Comparison of ENCODE assay signal across 10 cellular contexts in genomic region chr5:41842777-41843176, GRCh38. TPM values are rescaled to one million over a fixed set of nuclear protein-coding genes. Genes with fewer than 3 reads are reported as not detected.
A peak's percentile ranks its signal among the peaks of the same experiment; 100 is the strongest.
DNase-seq lines count a peak whose midpoint lies in the region; ATAC-seq lines count a peak whose summit lies in the region.
"Had no signal": no experiment of that assay in that cellular context is flagged by ENCODE, and none has a peak within 500 bp of the region (broad histone marks: within the 10 kb centered on the region; RNA-seq: fewer than 3 reads in every experiment).

No MANE protein-coding gene starts in this region.

- no peak overlapping the region for H3K27ac Mint-ChIP-seq in activated CD4-positive, alpha-beta T cell treated with anti-CD3 and anti-CD28 coated beads, Interleukin-2, amount 10 ng/mL, durations not matched to agents 7 days and 5 days
- H3K27ac Mint-ChIP-seq: memory B cell had no signal

- CTCF ChIA-PET in activated CD4-positive, alpha-beta T cell treated with anti-CD3 and anti-CD28 coated beads, Interleukin-2, amount 10 ng/mL, durations not matched to agents 7 days and 5 days (lab: Charles Lee), result interaction anchor here (1.0 to 1.9 kb wide), 5 partner anchors 12 to 83 kb away, joined by 3 to 7 read pairs (median 4); partner anchors contain the start of gene FBXO4

- H3K4me1 Mint-ChIP-seq in activated CD4-positive, alpha-beta T cell treated with anti-CD3 and anti-CD28 coated beads, Interleukin-2, amount 10 ng/mL, durations not matched to agents 7 days and 5 days, result no peaks in the 10 kb centered on the region

- no peaks in the 10 kb centered on the region for H3K9me3 Mint-ChIP-seq in activated CD4-positive, alpha-beta T cell treated with anti-CD3 and anti-CD28 coated beads, Interleukin-2, amount 10 ng/mL, durations not matched to agents 7 days and 5 days
- H3K9me3 Mint-ChIP-seq: memory B cell had no signal

- ATAC-seq in GM18511 (IDR thresholded peaks at IDR 0.05; ENCODE audit: unreplicated experiment), result peak; percentile 92
- peak; percentile 78 for ATAC-seq in GM19467 (IDR thresholded peaks at IDR 0.05; ENCODE audit: unreplicated experiment)
- ATAC-seq in HG02938 (IDR thresholded peaks at IDR 0.05; ENCODE audit: unreplicated experiment), result peak; percentile 89
- peak; percentile 89 for ATAC-seq in HG03565 (IDR thresholded peaks at IDR 0.05; ENCODE audit: unreplicated experiment)

- no peak overlapping the region for H3K4me3 Mint-ChIP-seq in activated CD4-positive, alpha-beta T cell treated with anti-CD3 and anti-CD28 coated beads, Interleukin-2, amount 10 ng/mL, durations not matched to agents 7 days and 5 days
- H3K4me3 Mint-ChIP-seq: memory B cell had no signal

- POLR2A ChIA-PET in activated CD4-positive, alpha-beta T cell treated with anti-CD3 and anti-CD28 coated beads, Interleukin-2, amount 10 ng/mL, durations not matched to agents 7 days and 5 days (lab: Charles Lee), result no interaction called here

- peaks cover 36% of the 10 kb centered on the region for H3K36me3 Mint-ChIP-seq in activated CD4-positive, alpha-beta T cell treated with anti-CD3 and anti-CD28 coated beads, Interleukin-2, amount 10 ng/mL, durations not matched to agents 7 days and 5 days (ENCODE audit: low read depth)

- no peak for DNase-seq in activated CD4-positive, alpha-beta T cell treated with anti-CD3 and anti-CD28 coated beads, Interleukin-2, amount 10 ng/mL, durations not matched to agents 7 days and 5 days
- no peak for DNase-seq in posterior vena cava (ENCODE audit: low spot score)
- no peak for DNase-seq in NCI-H2227 (lab: John Stamatoyannopoulos, UW; ENCODE audit: unreplicated experiment)
- no peak for DNase-seq in NCI-H524 treated with DMSO at 0.1 percent for 48 hours (lab: John Stamatoyannopoulos, UW)
- DNase-seq: T-helper 9 cell had no signal

- intact Hi-C loops in posterior vena cava (cut with DNase I), result no loop called here

- no peaks in the 10 kb centered on the region for H3K27me3 Mint-ChIP-seq in activated CD4-positive, alpha-beta T cell treated with anti-CD3 and anti-CD28 coated beads, Interleukin-2, amount 10 ng/mL, durations not matched to agents 7 days and 5 days
- H3K27me3 Mint-ChIP-seq: memory B cell had no signal

RNA-seq across cellular contexts. Expression of gene OXCT1, which starts 27.4 kb away (rescaled TPM):
- 10 to 100 TPM; 58.7 to 59.9 TPM for total RNA-seq in activated CD4-positive, alpha-beta T cell treated with anti-CD3 and anti-CD28 coated beads, Interleukin-2, amount 10 ng/mL, durations not matched to agents 7 days and 5 days
- 10 to 100 TPM; 44.0 to 44.2 TPM for total RNA-seq in posterior vena cava
